1 cellular context compared by ENCODE assay signal in the genomic region with DNA sequence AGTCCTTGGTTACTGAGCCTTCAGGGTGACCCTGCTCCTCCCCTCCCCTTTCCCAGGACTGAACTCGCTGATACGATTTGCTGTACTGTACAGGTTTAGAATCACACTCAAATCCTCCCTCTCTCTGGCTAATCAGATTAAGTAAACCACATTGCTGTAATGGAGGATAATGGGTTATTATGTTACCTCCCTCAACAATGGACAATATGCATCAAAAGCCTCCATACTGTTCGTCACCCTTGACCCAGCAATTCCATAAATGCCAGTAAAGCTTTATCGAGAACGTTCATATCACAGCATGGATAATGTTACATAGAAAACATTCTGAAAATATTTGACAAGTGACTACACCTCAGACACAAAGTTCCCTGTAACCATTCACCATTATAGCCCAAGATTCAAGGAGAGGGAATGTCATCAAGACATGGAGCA.
A peak's percentile ranks its signal among the peaks of the same experiment; 100 is the strongest.
TF ChIP-seq lines count a peak whose summit lies in the region.

No MANE protein-coding gene starts in this region.

TF ChIP-seq in HEK293, 187 proteins besides CTCF, POLR2A, EP300 and RAD21 (continued from another document):
- TF ChIP-seq, protein P1, sequence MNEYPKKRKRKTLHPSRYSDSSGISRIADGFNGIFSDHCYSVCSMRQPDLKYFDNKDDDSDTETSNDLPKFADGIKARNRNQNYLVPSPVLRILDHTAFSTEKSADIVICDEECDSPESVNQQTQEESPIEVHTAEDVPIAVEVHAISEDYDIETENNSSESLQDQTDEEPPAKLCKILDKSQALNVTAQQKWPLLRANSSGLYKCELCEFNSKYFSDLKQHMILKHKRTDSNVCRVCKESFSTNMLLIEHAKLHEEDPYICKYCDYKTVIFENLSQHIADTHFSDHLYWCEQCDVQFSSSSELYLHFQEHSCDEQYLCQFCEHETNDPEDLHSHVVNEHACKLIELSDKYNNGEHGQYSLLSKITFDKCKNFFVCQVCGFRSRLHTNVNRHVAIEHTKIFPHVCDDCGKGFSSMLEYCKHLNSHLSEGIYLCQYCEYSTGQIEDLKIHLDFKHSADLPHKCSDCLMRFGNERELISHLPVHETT (tag by site-specific recombination; IDR thresholded peaks at IDR 0.05): no peak
- TF ChIP-seq TRIM28 (IDR thresholded peaks at IDR 0.05; ENCODE audit: borderline replicate concordance, low read length) (no peak), WT1 (tag by site-specific recombination; IDR thresholded peaks at IDR 0.05) (peak; percentile 93), ZNF354C (tag by site-specific recombination; IDR thresholded peaks at IDR 0.05; ENCODE audit: borderline replicate concordance, low read depth) (no peak), ZBTB48 (tag by site-specific recombination; IDR thresholded peaks at IDR 0.05) (no peak), ZNF426 (tag by site-specific recombination; IDR thresholded peaks at IDR 0.05) (no peak), REPIN1 (tag by site-specific recombination; IDR thresholded peaks at IDR 0.05; ENCODE audit: low read depth) (no peak), ZBTB44 (tag by site-specific recombination; IDR thresholded peaks at IDR 0.05) (0 out of 2 replicates have a peak, but pooled peaks have one; percentile 34), ZNF629 (tag by site-specific recombination; IDR thresholded peaks at IDR 0.05) (0 out of 2 replicates have a peak, but pooled peaks have one; percentile 23), ZNF791 (tag by site-specific recombination; IDR thresholded peaks at IDR 0.05) (no peak), ZFHX2 (tag by site-specific recombination; conservative IDR thresholded peaks at IDR 0.05) (no peak), ZXDB (tag by site-specific recombination; IDR thresholded peaks at IDR 0.05) (peak; percentile 71), ZNF510 (tag by site-specific recombination; IDR thresholded peaks at IDR 0.05; ENCODE audit: insufficient replicate concordance) (no peak), ZSCAN18 (tag by site-specific recombination; IDR thresholded peaks at IDR 0.05) (no peak), ZFP41 (tag by site-specific recombination; IDR thresholded peaks at IDR 0.05; ENCODE audit: borderline replicate concordance) (no peak), ZNF121 (tag by site-specific recombination; IDR thresholded peaks at IDR 0.05) (no peak), ZNF501 (tag by site-specific recombination; IDR thresholded peaks at IDR 0.05) (0 out of 2 replicates have a peak, but pooled peaks have one; percentile 27), ZNF18 (tag by site-specific recombination; IDR thresholded peaks at IDR 0.05) (peak; percentile 75), ZNF391 (tag by site-specific recombination; IDR thresholded peaks at IDR 0.05; ENCODE audit: borderline replicate concordance, low read depth) (no peak), ZNF792 (tag by site-specific recombination; IDR thresholded peaks at IDR 0.05) (no peak), ZNF488 (tag by site-specific recombination; IDR thresholded peaks at IDR 0.05) (no peak)
- TF ChIP-seq, protein P2, sequence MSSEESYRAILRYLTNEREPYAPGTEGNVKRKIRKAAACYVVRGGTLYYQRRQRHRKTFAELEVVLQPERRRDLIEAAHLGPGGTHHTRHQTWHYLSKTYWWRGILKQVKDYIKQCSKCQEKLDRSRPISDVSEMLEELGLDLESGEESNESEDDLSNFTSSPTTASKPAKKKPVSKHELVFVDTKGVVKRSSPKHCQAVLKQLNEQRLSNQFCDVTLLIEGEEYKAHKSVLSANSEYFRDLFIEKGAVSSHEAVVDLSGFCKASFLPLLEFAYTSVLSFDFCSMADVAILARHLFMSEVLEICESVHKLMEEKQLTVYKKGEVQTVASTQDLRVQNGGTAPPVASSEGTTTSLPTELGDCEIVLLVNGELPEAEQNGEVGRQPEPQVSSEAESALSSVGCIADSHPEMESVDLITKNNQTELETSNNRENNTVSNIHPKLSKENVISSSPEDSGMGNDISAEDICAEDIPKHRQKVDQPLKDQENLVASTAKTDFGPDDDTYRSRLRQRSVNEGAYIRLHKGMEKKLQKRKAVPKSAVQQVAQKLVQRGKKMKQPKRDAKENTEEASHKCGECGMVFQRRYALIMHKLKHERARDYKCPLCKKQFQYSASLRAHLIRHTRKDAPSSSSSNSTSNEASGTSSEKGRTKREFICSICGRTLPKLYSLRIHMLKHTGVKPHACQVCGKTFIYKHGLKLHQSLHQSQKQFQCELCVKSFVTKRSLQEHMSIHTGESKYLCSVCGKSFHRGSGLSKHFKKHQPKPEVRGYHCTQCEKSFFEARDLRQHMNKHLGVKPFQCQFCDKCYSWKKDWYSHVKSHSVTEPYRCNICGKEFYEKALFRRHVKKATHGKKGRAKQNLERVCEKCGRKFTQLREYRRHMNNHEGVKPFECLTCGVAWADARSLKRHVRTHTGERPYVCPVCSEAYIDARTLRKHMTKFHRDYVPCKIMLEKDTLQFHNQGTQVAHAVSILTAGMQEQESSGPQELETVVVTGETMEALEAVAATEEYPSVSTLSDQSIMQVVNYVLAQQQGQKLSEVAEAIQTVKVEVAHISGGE (tag by site-specific recombination; conservative IDR thresholded peaks at IDR 0.05; ENCODE audit: low read depth): no peak
